In the genomic region with DNA sequence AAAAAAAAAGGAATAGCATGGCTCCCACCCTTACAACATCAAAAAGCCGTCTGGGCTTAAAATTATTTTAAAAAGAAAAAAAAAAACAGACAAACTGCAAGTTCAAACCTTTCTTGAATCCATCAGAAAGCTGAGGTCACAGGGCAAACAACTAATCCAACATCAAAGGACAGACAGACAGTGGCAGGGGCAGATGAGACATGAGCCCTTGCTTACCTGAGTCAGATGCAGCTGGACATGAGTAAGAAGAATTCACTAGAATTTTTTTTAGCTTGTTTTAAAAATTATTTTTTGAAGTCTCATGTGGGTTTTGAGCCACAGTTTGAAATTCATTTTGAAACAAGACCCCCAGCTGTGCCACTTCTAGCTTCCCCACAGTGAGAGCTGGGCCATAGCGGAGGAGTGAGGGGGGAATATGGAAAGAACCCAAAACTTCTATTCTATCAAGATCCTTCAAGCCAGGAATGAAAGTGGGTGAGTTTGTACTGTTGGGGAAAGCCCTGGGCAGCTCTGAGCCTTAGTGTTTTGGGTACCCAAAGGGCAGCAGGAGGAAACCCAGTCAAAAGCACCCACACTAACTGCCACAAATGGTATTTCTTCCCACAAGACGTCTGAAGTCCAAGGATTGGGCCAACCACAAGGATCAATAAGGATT, we compare ENCODE assay signal across 3 cellular contexts.
TF ChIP-seq lines count a peak whose summit lies in the region.

No MANE protein-coding gene starts in this region.

TF ChIP-seq in SK-N-SH, 30 proteins besides CTCF, POLR2A, EP300 and RAD21:
- TF ChIP-seq TCF12 (IDR thresholded peaks at IDR 0.05) (peak; percentile 24; the same call in 1 of the 2 replicates), JUND (IDR thresholded peaks at IDR 0.05) (no peak)

TF ChIP-seq in SK-N-SH treated with all-trans-retinoic acid at 6 μM for 48 hours, 23 proteins besides CTCF, POLR2A, EP300 and RAD21:
- no peak for TF ChIP-seq ZFP30 (CRISPR knock-in tag; IDR thresholded peaks at IDR 0.05)
- TF ChIP-seq ZFP3 (CRISPR knock-in tag; IDR thresholded peaks at IDR 0.05), result no peak
- TF ChIP-seq, protein P1, sequence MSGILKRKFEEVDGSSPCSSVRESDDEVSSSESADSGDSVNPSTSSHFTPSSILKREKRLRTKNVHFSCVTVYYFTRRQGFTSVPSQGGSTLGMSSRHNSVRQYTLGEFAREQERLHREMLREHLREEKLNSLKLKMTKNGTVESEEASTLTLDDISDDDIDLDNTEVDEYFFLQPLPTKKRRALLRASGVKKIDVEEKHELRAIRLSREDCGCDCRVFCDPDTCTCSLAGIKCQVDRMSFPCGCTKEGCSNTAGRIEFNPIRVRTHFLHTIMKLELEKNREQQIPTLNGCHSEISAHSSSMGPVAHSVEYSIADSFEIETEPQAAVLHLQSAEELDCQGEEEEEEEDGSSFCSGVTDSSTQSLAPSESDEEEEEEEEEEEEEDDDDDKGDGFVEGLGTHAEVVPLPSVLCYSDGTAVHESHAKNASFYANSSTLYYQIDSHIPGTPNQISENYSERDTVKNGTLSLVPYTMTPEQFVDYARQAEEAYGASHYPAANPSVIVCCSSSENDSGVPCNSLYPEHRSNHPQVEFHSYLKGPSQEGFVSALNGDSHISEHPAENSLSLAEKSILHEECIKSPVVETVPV (CRISPR knock-in tag; IDR thresholded peaks at IDR 0.05), result no peak
- TF ChIP-seq CSDC2 (CRISPR knock-in tag; IDR thresholded peaks at IDR 0.05), result no peak
- no peak for TF ChIP-seq SNAI2 (CRISPR knock-in tag; IDR thresholded peaks at IDR 0.05)
- no peak for TF ChIP-seq OSR1 (CRISPR knock-in tag; IDR thresholded peaks at IDR 0.05)
- TF ChIP-seq ZC3H10 (CRISPR knock-in tag; IDR thresholded peaks at IDR 0.05), result no peak
- TF ChIP-seq BACH2 (CRISPR knock-in tag; IDR thresholded peaks at IDR 0.05; ENCODE audit: borderline replicate concordance), result no peak
- no peak for TF ChIP-seq ZNF8 (CRISPR knock-in tag; IDR thresholded peaks at IDR 0.05)
- no peak for TF ChIP-seq TCF4 (CRISPR knock-in tag; IDR thresholded peaks at IDR 0.05; ENCODE audit: borderline replicate concordance)
- no peak for TF ChIP-seq ARNTL (CRISPR knock-in tag; IDR thresholded peaks at IDR 0.05; ENCODE audit: borderline replicate concordance, low read depth)
- TF ChIP-seq PPARA (CRISPR knock-in tag; IDR thresholded peaks at IDR 0.05; ENCODE audit: borderline replicate concordance), result no peak
- no peak for TF ChIP-seq RARB (CRISPR knock-in tag; IDR thresholded peaks at IDR 0.05)
- TF ChIP-seq, protein P2, sequence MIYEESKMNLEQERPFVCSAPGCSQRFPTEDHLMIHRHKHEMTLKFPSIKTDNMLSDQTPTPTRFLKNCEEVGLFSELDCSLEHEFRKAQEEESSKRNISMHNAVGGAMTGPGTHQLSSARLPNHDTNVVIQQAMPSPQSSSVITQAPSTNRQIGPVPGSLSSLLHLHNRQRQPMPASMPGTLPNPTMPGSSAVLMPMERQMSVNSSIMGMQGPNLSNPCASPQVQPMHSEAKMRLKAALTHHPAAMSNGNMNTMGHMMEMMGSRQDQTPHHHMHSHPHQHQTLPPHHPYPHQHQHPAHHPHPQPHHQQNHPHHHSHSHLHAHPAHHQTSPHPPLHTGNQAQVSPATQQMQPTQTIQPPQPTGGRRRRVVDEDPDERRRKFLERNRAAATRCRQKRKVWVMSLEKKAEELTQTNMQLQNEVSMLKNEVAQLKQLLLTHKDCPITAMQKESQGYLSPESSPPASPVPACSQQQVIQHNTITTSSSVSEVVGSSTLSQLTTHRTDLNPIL (CRISPR knock-in tag; IDR thresholded peaks at IDR 0.05; ENCODE audit: low read depth), result no peak
- no peak for TF ChIP-seq TOX (CRISPR knock-in tag; IDR thresholded peaks at IDR 0.05; ENCODE audit: borderline replicate concordance)
- TF ChIP-seq TSHZ2 (CRISPR knock-in tag; IDR thresholded peaks at IDR 0.05), result no peak
TF ChIP-seq in SK-N-SH treated with all-trans-retinoic acid at 6 μM for 48 hours: peak in this region for 0.

TF ChIP-seq in IMR-90, 13 proteins besides CTCF, POLR2A, EP300 and RAD21:
- TF ChIP-seq RFX5 (IDR thresholded peaks at IDR 0.05; ENCODE audit: low read depth, low read length), result no peak
- no peak for TF ChIP-seq SMC3 (IDR thresholded peaks at IDR 0.05; ENCODE audit: low read depth, low read length)
- TF ChIP-seq, protein P3, sequence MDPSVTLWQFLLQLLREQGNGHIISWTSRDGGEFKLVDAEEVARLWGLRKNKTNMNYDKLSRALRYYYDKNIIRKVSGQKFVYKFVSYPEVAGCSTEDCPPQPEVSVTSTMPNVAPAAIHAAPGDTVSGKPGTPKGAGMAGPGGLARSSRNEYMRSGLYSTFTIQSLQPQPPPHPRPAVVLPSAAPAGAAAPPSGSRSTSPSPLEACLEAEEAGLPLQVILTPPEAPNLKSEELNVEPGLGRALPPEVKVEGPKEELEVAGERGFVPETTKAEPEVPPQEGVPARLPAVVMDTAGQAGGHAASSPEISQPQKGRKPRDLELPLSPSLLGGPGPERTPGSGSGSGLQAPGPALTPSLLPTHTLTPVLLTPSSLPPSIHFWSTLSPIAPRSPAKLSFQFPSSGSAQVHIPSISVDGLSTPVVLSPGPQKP (IDR thresholded peaks at IDR 0.05; ENCODE audit: borderline replicate concordance, low read depth, low read length), result no peak
- TF ChIP-seq NFE2L2 (IDR thresholded peaks at IDR 0.05; ENCODE audit: low read depth, low read length), result no peak
TF ChIP-seq in IMR-90: peak in this region for 0.
